22 cellular contexts compared by ENCODE assay signal in genomic region chr2:226220511-226220910, GRCh38.
"Had no signal": no experiment of that assay in that cellular context is flagged by ENCODE, and none has a peak within 500 bp of the region (broad histone marks: within the 10 kb centered on the region; RNA-seq: fewer than 3 reads in every experiment).

No MANE protein-coding gene starts in this region.

- H3K27me3 ChIP-seq: colonic mucosa, hepatocyte, neural progenitor cell, ovary, suprapubic skin, thyroid gland had no signal

- H3K27ac ChIP-seq: colonic mucosa, hepatocyte, left ventricle myocardium inferior, lower lobe of right lung, neural progenitor cell, ovary, suprapubic skin, thyroid gland had no signal

- H3K9ac ChIP-seq: neural progenitor cell had no signal

- H2AFZ ChIP-seq: hepatocyte, neural progenitor cell had no signal

- H3K4me3 ChIP-seq: colonic mucosa, hepatocyte, left ventricle myocardium inferior, lower lobe of right lung, neural progenitor cell, ovary, smooth muscle cell, suprapubic skin, thyroid gland had no signal

- ATAC-seq: esophagus mucosa; left cardiac atrium; lower lobe of right lung; natural killer cell treated with Interleukin-12 subunit alpha and Interleukin-12 subunit beta and Interleukin-15 and Interleukin-18, amount 100 ng/mL, for 72 hours; right cardiac atrium had no signal

- H3K4me1 ChIP-seq: colonic mucosa, left ventricle myocardium inferior, lower lobe of right lung, neural progenitor cell, suprapubic skin, thyroid gland had no signal

- H3K79me2 ChIP-seq: hepatocyte had no signal

- H3K4me2 ChIP-seq: hepatocyte, neural progenitor cell, smooth muscle cell had no signal

- DNase-seq: colonic mucosa; dermis blood vessel endothelial cell; effector CD4-positive, alpha-beta T cell; endodermal cell; foreskin melanocyte; head of caudate nucleus; kidney; left cardiac atrium; left ventricle myocardium inferior; lower lobe of right lung; nucleus accumbens; ovary; right cardiac atrium; stimulated activated CD4-positive, alpha-beta T cell treated with anti-CD3 and anti-CD28 coated beads, Interleukin-2, amount 100 ng/mL, for 48 hours; stimulated activated naive CD4-positive, alpha-beta T cell treated with Interleukin-2 at 50 U/mL for 16 hours; thyroid gland had no signal

- H3K9me3 ChIP-seq: colonic mucosa, left ventricle myocardium inferior, lower lobe of right lung, ovary, suprapubic skin, thyroid gland had no signal

- H3K36me3 ChIP-seq: colonic mucosa, left ventricle myocardium inferior, lower lobe of right lung, neural progenitor cell, ovary, suprapubic skin, thyroid gland had no signal
